In the genomic region with DNA sequence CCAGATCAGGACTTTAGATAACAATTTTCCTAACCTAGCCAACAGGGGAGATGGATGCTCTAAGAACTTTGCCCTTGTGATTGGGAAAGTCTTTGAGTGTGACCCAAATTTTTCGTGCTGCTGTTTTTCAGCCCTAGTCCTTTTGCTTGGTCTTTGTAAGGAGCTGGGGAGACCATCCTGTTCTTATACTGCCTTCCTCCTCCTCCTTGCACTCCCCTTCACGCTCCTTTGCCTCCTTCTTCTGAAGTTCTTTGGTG, we compare ENCODE assay signal across 25 cellular contexts.
"Had no signal": no experiment of that assay in that cellular context is flagged by ENCODE, and none has a peak within 500 bp of the region (broad histone marks: within the 10 kb centered on the region; RNA-seq: fewer than 3 reads in every experiment).

No MANE protein-coding gene starts in this region.

- H3K27me3 ChIP-seq: dorsolateral prefrontal cortex, pancreas had no signal

- H3K27ac ChIP-seq: brain microvascular endothelial cell, dorsolateral prefrontal cortex, lower lobe of right lung, pancreas, prostate gland, VCaP had no signal

- H3K4me3 ChIP-seq: coronary artery, dorsolateral prefrontal cortex, heart left ventricle, lower lobe of right lung, pancreas, prostate gland had no signal

- H3K4me1 ChIP-seq: lower lobe of right lung, pancreas, prostate gland had no signal

- H3K9me3 ChIP-seq: heart left ventricle, lower lobe of right lung, pancreas, prostate gland had no signal

- FAIRE-seq: astrocyte, pancreas, TTC549 had no signal

- ATAC-seq: heart left ventricle, lower lobe of right lung, natural killer cell had no signal

- DNase-seq: activated CD4-positive, alpha-beta T cell treated with anti-CD3 and anti-CD28 coated beads for 4 hours; activated CD4-positive, alpha-beta T cell treated with anti-CD3 and anti-CD28 coated beads, Interleukin-2, amount 50 U/mL, for 4 hours; activated effector memory CD4-positive, alpha-beta T cell treated with anti-CD3 and anti-CD28 coated beads, Interleukin-2, amount 50 U/mL, for 16 hours; activated naive CD4-positive, alpha-beta T cell treated with anti-CD3 and anti-CD28 coated beads for 36 hours; activated naive CD8-positive, alpha-beta T cell treated with anti-CD3 and anti-CD28 coated beads for 36 hours; amniotic stem cell; brain microvascular endothelial cell; dorsolateral prefrontal cortex; effector memory CD4-positive, alpha-beta T cell; heart left ventricle; mesenchymal stem cell; natural killer cell; stimulated activated CD4-positive, alpha-beta T cell treated with anti-CD3 and anti-CD28 coated beads, Interleukin-15, amount 100 ng/mL, for 24 hours; stimulated activated CD4-positive, alpha-beta T cell treated with anti-CD3 and anti-CD28 coated beads, Interleukin-2, amount 100 ng/mL, for 24 hours; stimulated activated naive CD4-positive, alpha-beta T cell; SW 1271; T-helper 9 cell; trophoblast cell had no signal

- H3K36me3 ChIP-seq: brain microvascular endothelial cell, heart left ventricle, lower lobe of right lung, pancreas, prostate gland had no signal
